ENCODE assay signal across 32 cellular contexts in genomic region chr10:123175389-123176387, GRCh38. TPM values are rescaled to one million over a fixed set of nuclear protein-coding genes. Genes with fewer than 3 reads are reported as not detected.
"Had no signal": no experiment of that assay in that cellular context is flagged by ENCODE, and none has a peak within 500 bp of the region (broad histone marks: within the 10 kb centered on the region; RNA-seq: fewer than 3 reads in every experiment).

No MANE protein-coding gene starts in this region.

- H3K27me3 ChIP-seq: esophagus squamous epithelium, heart right ventricle, neural progenitor cell, right atrium auricular region, spleen, suprapubic skin, tibial artery had no signal

- H3K36me3 ChIP-seq: right atrium auricular region, suprapubic skin had no signal

- H3K4me1 Mint-ChIP-seq: endodermal cell, neural progenitor cell had no signal

- H3K9me3 Mint-ChIP-seq: activated CD4-positive, alpha-beta T cell treated with anti-CD3 and anti-CD28 coated beads, Interleukin-2, amount 10 ng/mL, durations not matched to agents 24 days and 14 days; dendritic cell treated with granulocyte-macrophage colony-stimulating factor and Interleukin-4, amounts not matched to agents 40 ng/mL and 50 ng/mL, for 4 days; neural progenitor cell had no signal

- DNase-seq: activated CD4-positive, alpha-beta memory T cell treated with anti-CD3 and anti-CD28 coated beads for 36 hours; activated CD4-positive, alpha-beta T cell treated with anti-CD3 and anti-CD28 coated beads, Interleukin-2, amount 10 ng/mL, durations not matched to agents 24 days and 14 days; activated CD4-positive, CD25-positive, alpha-beta regulatory T cell treated with anti-CD3 and anti-CD28 coated beads, Interleukin-2, amount 50 U/mL, for 72 hours; activated CD8-positive, alpha-beta memory T cell treated with anti-CD3 and anti-CD28 coated beads, Interleukin-2, amount 50 U/mL, for 4 hours; activated effector memory CD4-positive, alpha-beta T cell treated with anti-CD3 and anti-CD28 coated beads, Interleukin-2, amount 50 U/mL, for 16 hours; activated naive CD4-positive, alpha-beta T cell treated with anti-CD3 and anti-CD28 coated beads, Interleukin-2, amount 50 U/mL, for 16 hours; activated T-cell treated with anti-CD3 and anti-CD28 coated beads, Interleukin-2, amount 50 U/mL, for 1 hour; amniotic stem cell; central memory CD4-positive, alpha-beta T cell; endodermal cell; esophagus squamous epithelium; foreskin melanocyte; heart right ventricle; midbrain; naive thymus-derived CD4-positive, alpha-beta T cell; occipital lobe; spleen; stimulated activated naive CD4-positive, alpha-beta T cell; tibial artery had no signal

- H3K27me3 Mint-ChIP-seq: activated CD4-positive, alpha-beta memory T cell treated with anti-CD3 and anti-CD28 coated beads for 36 hours; activated CD4-positive, alpha-beta T cell treated with anti-CD3 and anti-CD28 coated beads, Interleukin-2, amount 10 ng/mL, durations not matched to agents 24 days and 14 days; dendritic cell treated with granulocyte-macrophage colony-stimulating factor and Interleukin-4, amounts not matched to agents 40 ng/mL and 50 ng/mL, for 4 days; memory B cell; naive thymus-derived CD4-positive, alpha-beta T cell had no signal

- H3K9me3 ChIP-seq: esophagus squamous epithelium, right atrium auricular region, suprapubic skin, tibial artery had no signal

- H2AFZ ChIP-seq: neural progenitor cell had no signal

- H3K4me3 ChIP-seq: esophagus squamous epithelium, heart right ventricle, neural progenitor cell, right atrium auricular region, spleen, suprapubic skin, tibial artery had no signal

- ATAC-seq: heart right ventricle; naive thymus-derived CD4-positive, alpha-beta T cell had no signal

- H3K27ac ChIP-seq: esophagus squamous epithelium, heart right ventricle, neural progenitor cell, right atrium auricular region, spleen, suprapubic skin, tibial artery, VCaP had no signal

- H3K4me3 Mint-ChIP-seq: activated CD4-positive, alpha-beta memory T cell treated with anti-CD3 and anti-CD28 coated beads for 36 hours; activated CD4-positive, alpha-beta T cell treated with anti-CD3 and anti-CD28 coated beads, Interleukin-2, amount 10 ng/mL, durations not matched to agents 24 days and 14 days; activated T-helper 1 cell treated with anti-CD3 and anti-CD28 coated beads, Interleukin-12 subunit alpha, Interleukin-12 subunit beta, Interleukin-2, Interleukin-4 antibody, amounts not matched to agents 30 ng/mL and 10 ng/mL and 1 ng/mL, durations not matched to agents 14 hours and 24 hours and 36 hours; dendritic cell treated with granulocyte-macrophage colony-stimulating factor and Interleukin-4, amounts not matched to agents 40 ng/mL and 50 ng/mL, for 4 days; endodermal cell; memory B cell; naive thymus-derived CD4-positive, alpha-beta T cell; neural progenitor cell had no signal

- H3K4me1 ChIP-seq: esophagus squamous epithelium, heart right ventricle, neural progenitor cell, right atrium auricular region, spleen, suprapubic skin, tibial artery had no signal

- H3K4me2 ChIP-seq: neural progenitor cell had no signal

- H3K27ac Mint-ChIP-seq: activated CD4-positive, alpha-beta memory T cell treated with anti-CD3 and anti-CD28 coated beads for 36 hours; activated CD4-positive, alpha-beta T cell treated with anti-CD3 and anti-CD28 coated beads, Interleukin-2, amount 10 ng/mL, durations not matched to agents 24 days and 14 days; activated T-helper 1 cell treated with anti-CD3 and anti-CD28 coated beads, Interleukin-12 subunit alpha, Interleukin-12 subunit beta, Interleukin-2, Interleukin-4 antibody, amounts not matched to agents 30 ng/mL and 10 ng/mL and 1 ng/mL, durations not matched to agents 14 hours and 24 hours and 36 hours; dendritic cell treated with granulocyte-macrophage colony-stimulating factor and Interleukin-4, amounts not matched to agents 40 ng/mL and 50 ng/mL, for 4 days; endodermal cell; neural progenitor cell had no signal

RNA-seq across cellular contexts. Expression of gene HMX2, which starts 27.8 kb away (rescaled TPM):
- total RNA-seq: activated CD4-positive, alpha-beta T cell treated with anti-CD3 and anti-CD28 coated beads, Interleukin-2, amount 10 ng/mL, durations not matched to agents 24 days and 14 days; activated CD8-positive, alpha-beta memory T cell treated with anti-CD3 and anti-CD28 coated beads for 36 hours; activated T-helper 1 cell treated with anti-CD3 and anti-CD28 coated beads, Interleukin-12 subunit alpha, Interleukin-12 subunit beta, Interleukin-2, Interleukin-4 antibody, amounts not matched to agents 30 ng/mL and 10 ng/mL and 1 ng/mL, durations not matched to agents 14 hours and 24 hours and 36 hours; endodermal cell; esophagus squamous epithelium; glomerular endothelial cell; heart right ventricle; kidney epithelial cell; lower leg skin; naive thymus-derived CD4-positive, alpha-beta T cell; occipital lobe; pulmonary artery endothelial cell; right atrium auricular region; spleen; suprapubic skin; ureter had no signal
- polyA plus RNA-seq: heart right ventricle had no signal

RNA-seq across cellular contexts. Expression of gene HMX3, which starts 39.9 kb away (rescaled TPM):
- total RNA-seq: activated CD4-positive, alpha-beta T cell treated with anti-CD3 and anti-CD28 coated beads, Interleukin-2, amount 10 ng/mL, durations not matched to agents 24 days and 14 days; activated T-helper 1 cell treated with anti-CD3 and anti-CD28 coated beads, Interleukin-12 subunit alpha, Interleukin-12 subunit beta, Interleukin-2, Interleukin-4 antibody, amounts not matched to agents 30 ng/mL and 10 ng/mL and 1 ng/mL, durations not matched to agents 14 hours and 24 hours and 36 hours; endodermal cell; esophagus squamous epithelium; glomerular endothelial cell; heart right ventricle; lower leg skin; naive thymus-derived CD4-positive, alpha-beta T cell; occipital lobe; pulmonary artery endothelial cell; right atrium auricular region; spleen; suprapubic skin; ureter had no signal
- polyA plus RNA-seq: heart right ventricle; naive thymus-derived CD4-positive, alpha-beta T cell; spleen had no signal
